In the genomic region with DNA sequence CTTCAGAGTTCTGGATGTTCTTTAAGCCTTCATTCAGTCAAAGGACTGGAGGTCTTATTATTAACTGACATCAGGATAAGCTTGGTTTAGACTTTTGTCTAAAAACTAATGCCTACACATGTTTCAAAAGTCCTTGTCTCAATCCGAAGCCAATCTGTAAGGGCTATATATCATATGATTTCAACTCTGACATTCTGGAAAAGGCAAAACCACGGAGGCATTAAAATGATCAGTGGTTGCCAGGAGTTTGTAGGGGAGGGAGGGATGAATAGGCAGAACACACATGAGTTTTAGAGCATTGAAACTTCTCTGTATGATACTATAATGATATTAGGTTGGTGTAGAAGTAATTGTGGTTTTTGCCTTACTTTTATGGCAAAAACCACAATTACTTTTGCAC, we compare ENCODE assay signal across 25 cellular contexts.
DNase-seq lines count a peak whose midpoint lies in the region; ATAC-seq and TF ChIP-seq lines count a peak whose summit lies in the region.
"Had no signal": no experiment of that assay in that cellular context is flagged by ENCODE, and none has a peak within 500 bp of the region (broad histone marks: within the 10 kb centered on the region; RNA-seq: fewer than 3 reads in every experiment).

No MANE protein-coding gene starts in this region.

- no peak for DNase-seq in mammary epithelial cell
- DNase-seq in MCF 10A (ENCODE audit: unreplicated experiment): no peak
- DNase-seq in RPMI7951 (ENCODE audit: low read depth): peak; percentile 8
- peak; percentile 18 for DNase-seq in fibroblast of mammary gland (ENCODE audit: low read depth)
- DNase-seq in foreskin keratinocyte: no peak
- DNase-seq in DMS 273 (lab: John Stamatoyannopoulos, UW; ENCODE audit: unreplicated experiment): no peak
- DNase-seq in cerebellar cortex (ENCODE audit: low spot score): no peak
- DNase-seq in RWPE1 (ENCODE audit: low spot score): no peak
- DNase-seq: activated CD4-positive, alpha-beta T cell treated with anti-CD3 and anti-CD28 coated beads for 48 hours; activated naive CD4-positive, alpha-beta T cell treated with Interleukin-2 at 50 U/mL for 16 hours; activated T-cell treated with anti-CD3 and anti-CD28 coated beads, Interleukin-2, amount 50 U/mL, for 72 hours; amygdala; DMS79; H9; heart right ventricle; left colon; NCI-H446 treated with DMSO at 0.1 percent for 48 hours; stimulated activated CD4-positive, alpha-beta T cell treated with anti-CD3 and anti-CD28 coated beads, Interleukin-1b, Interleukin-23, amount 100 ng/mL, for 48 hours; T-helper 2 cell; upper lobe of left lung had no signal

- H3K4me3 Mint-ChIP-seq in MCF 10A (ENCODE audit: unreplicated experiment): no peak overlapping the region
- H3K4me3 Mint-ChIP-seq: activated T-cell treated with anti-CD3 and anti-CD28 coated beads, Interleukin-2, amount 50 U/mL, for 72 hours; dendritic cell treated with granulocyte-macrophage colony-stimulating factor and Interleukin-4, amounts not matched to agents 40 ng/mL and 50 ng/mL, for 4 days; H9; memory B cell had no signal

- POLR2A ChIA-PET in MCF 10A (lab: Yijun Ruan, JAX) (no interaction called here), RWPE1 (lab: Yijun Ruan, JAX; ENCODE audit: low non-redundant PET) (no interaction called here)

- no peak for TF ChIP-seq CTCF in mammary epithelial cell (conservative IDR thresholded peaks at IDR 0.05 in 1 of 2, IDR thresholded peaks at IDR 0.05 in 1 of 2; ENCODE audit: extremely low read depth in 1 of 2, insufficient read depth in 1 of 2, low read depth in 1 of 2, low read length in 2 of 2)
- TF ChIP-seq CTCF in MCF 10A (IDR thresholded peaks at IDR 0.05; ENCODE audit: unreplicated experiment): no peak
- TF ChIP-seq CTCF in fibroblast of mammary gland (conservative IDR thresholded peaks at IDR 0.05; ENCODE audit: control insufficient read depth, insufficient read depth, low read depth, low read length): no peak
- no peak for TF ChIP-seq CTCF in foreskin keratinocyte (conservative IDR thresholded peaks at IDR 0.05)
- no peak for TF ChIP-seq CTCF in RWPE1 (conservative IDR thresholded peaks at IDR 0.05; ENCODE audit: low read depth)

- CTCF ChIA-PET in mammary epithelial cell (lab: Charles Lee; ENCODE audit: low non-redundant PET): interaction anchor here (0.6 kb wide), 1 partner anchor 261 kb away, joined by 6 read pairs; no protein-coding TSS in a partner anchor
- CTCF ChIA-PET in MCF 10A (lab: Yijun Ruan, JAX): no interaction called here
- CTCF ChIA-PET in RWPE1 (lab: Yijun Ruan, JAX): no interaction called here

- H3K27ac ChIP-seq in mammary epithelial cell (ENCODE audit: insufficient read depth, low read depth, low read length) (no peak overlapping the region), foreskin keratinocyte (no peak overlapping the region), RWPE1 (no peak overlapping the region)
- H3K27ac ChIP-seq: 22Rv1, heart right ventricle, prostate gland, skin epidermis, upper lobe of left lung had no signal

- H3K36me3 Mint-ChIP-seq in MCF 10A (ENCODE audit: insufficient read depth, unreplicated experiment): no peaks in the 10 kb centered on the region
- H3K36me3 Mint-ChIP-seq: memory B cell had no signal

- H3K79me2 ChIP-seq in mammary epithelial cell (ENCODE audit: insufficient read depth, low read length): no peaks in the 10 kb centered on the region

- no peaks in the 10 kb centered on the region for H4K20me1 ChIP-seq in mammary epithelial cell (ENCODE audit: insufficient read depth, low read length)

- no peak for ATAC-seq in foreskin keratinocyte
- ATAC-seq: activated T-cell treated with anti-CD3 and anti-CD28 coated beads, Interleukin-2, amount 50 U/mL, for 72 hours; heart right ventricle; left colon had no signal

- intact Hi-C loops in mammary epithelial cell (cut with micrococcal nuclease): no loop called here
- intact Hi-C loops in MCF 10A (cut with micrococcal nuclease): no loop called here

- H3K27ac Mint-ChIP-seq in MCF 10A (ENCODE audit: low read depth, unreplicated experiment): no peak overlapping the region
- H3K27ac Mint-ChIP-seq: activated T-cell treated with anti-CD3 and anti-CD28 coated beads, Interleukin-2, amount 50 U/mL, for 72 hours; dendritic cell treated with granulocyte-macrophage colony-stimulating factor and Interleukin-4, amounts not matched to agents 40 ng/mL and 50 ng/mL, for 4 days; H9; memory B cell had no signal

- peaks cover 6% of the 10 kb centered on the region for H3K9me3 Mint-ChIP-seq in MCF 10A (ENCODE audit: unreplicated experiment)
- H3K9me3 Mint-ChIP-seq: activated T-cell treated with anti-CD3 and anti-CD28 coated beads, Interleukin-2, amount 50 U/mL, for 72 hours; H9; memory B cell had no signal

- dilution Hi-C loops in mammary epithelial cell (cut with HindIII; ENCODE audit: low sequenced_read_pairs): no loop called here

- no peaks in the 10 kb centered on the region for H3K9me3 ChIP-seq in mammary epithelial cell (replicated peaks; ENCODE audit: insufficient read depth, low read length)
- H3K9me3 ChIP-seq: heart right ventricle, prostate gland, upper lobe of left lung had no signal

- H3K4me3 ChIP-seq in mammary epithelial cell (replicated peaks in 1 of 3; ENCODE audit: insufficient read depth in 1 of 3, low read depth in 2 of 3, low read length in 3 of 3) (no peak overlapping the region), fibroblast of mammary gland (ENCODE audit: control insufficient read depth, low read depth, low read length) (no peak overlapping the region)
- H3K4me3 ChIP-seq: heart right ventricle, prostate gland, skin epidermis, upper lobe of left lung had no signal

- H3K36me3 ChIP-seq in mammary epithelial cell (ENCODE audit: insufficient read depth, low read length): no peaks in the 10 kb centered on the region
- H3K36me3 ChIP-seq: heart right ventricle, prostate gland, upper lobe of left lung had no signal

- H2AFZ ChIP-seq in mammary epithelial cell (ENCODE audit: low read depth, low read length): peak overlapping the region; percentile 60

- H3K27me3 Mint-ChIP-seq in MCF 10A (ENCODE audit: insufficient read depth, unreplicated experiment): no peaks in the 10 kb centered on the region
- H3K27me3 Mint-ChIP-seq: dendritic cell treated with granulocyte-macrophage colony-stimulating factor and Interleukin-4, amounts not matched to agents 40 ng/mL and 50 ng/mL, for 4 days; memory B cell had no signal

- no peaks in the 10 kb centered on the region for H3K4me1 Mint-ChIP-seq in MCF 10A (ENCODE audit: insufficient read depth, unreplicated experiment)
- H3K4me1 Mint-ChIP-seq: H9 had no signal

- H3K27me3 ChIP-seq in mammary epithelial cell (ENCODE audit: insufficient read depth, low read length): no peaks in the 10 kb centered on the region
- H3K27me3 ChIP-seq in foreskin keratinocyte: no peaks in the 10 kb centered on the region
- H3K27me3 ChIP-seq: heart right ventricle, upper lobe of left lung had no signal

- in situ Hi-C loops in mammary epithelial cell (cut with MboI; ENCODE audit: low sequenced_read_pairs in 2 of 2): no loop called here

- 40% methylated on average over 2 of the region's 2 CpGs for WGBS in mammary epithelial cell (ENCODE audit: low coverage, missing lambda C conversion rate)

- H3K9ac ChIP-seq in mammary epithelial cell (ENCODE audit: insufficient read depth, low read length): no peak overlapping the region

- H3K4me1 ChIP-seq in mammary epithelial cell (ENCODE audit: insufficient read depth, low read length): no peaks in the 10 kb centered on the region
- peaks cover 7% of the 10 kb centered on the region for H3K4me1 ChIP-seq in foreskin keratinocyte
- H3K4me1 ChIP-seq: heart right ventricle, prostate gland, upper lobe of left lung had no signal

- no TSS peak for BruUV-seq in mammary epithelial cell (replicated peaks; lab: Mats Ljungman, UMichigan)
- no TSS peak for BruUV-seq in MCF 10A (replicated peaks; lab: Mats Ljungman, UMichigan)

- H3K4me2 ChIP-seq in mammary epithelial cell (ENCODE audit: insufficient read depth, low read depth, low read length): no peak overlapping the region

Comparison
In these comparisons a context has a peak if more than half of its experiments do, and no peak if none do; other contexts are left out.
1. DNase-seq: peak in RPMI7951 (single experiment) and fibroblast of mammary gland (single experiment); none in mammary epithelial cell (single experiment), MCF 10A (single experiment), foreskin keratinocyte (0 of 2), DMS 273 (single experiment), cerebellar cortex (single experiment) and RWPE1 (single experiment).